Comparison of ENCODE assay signal across 1 cellular context in the genomic region with DNA sequence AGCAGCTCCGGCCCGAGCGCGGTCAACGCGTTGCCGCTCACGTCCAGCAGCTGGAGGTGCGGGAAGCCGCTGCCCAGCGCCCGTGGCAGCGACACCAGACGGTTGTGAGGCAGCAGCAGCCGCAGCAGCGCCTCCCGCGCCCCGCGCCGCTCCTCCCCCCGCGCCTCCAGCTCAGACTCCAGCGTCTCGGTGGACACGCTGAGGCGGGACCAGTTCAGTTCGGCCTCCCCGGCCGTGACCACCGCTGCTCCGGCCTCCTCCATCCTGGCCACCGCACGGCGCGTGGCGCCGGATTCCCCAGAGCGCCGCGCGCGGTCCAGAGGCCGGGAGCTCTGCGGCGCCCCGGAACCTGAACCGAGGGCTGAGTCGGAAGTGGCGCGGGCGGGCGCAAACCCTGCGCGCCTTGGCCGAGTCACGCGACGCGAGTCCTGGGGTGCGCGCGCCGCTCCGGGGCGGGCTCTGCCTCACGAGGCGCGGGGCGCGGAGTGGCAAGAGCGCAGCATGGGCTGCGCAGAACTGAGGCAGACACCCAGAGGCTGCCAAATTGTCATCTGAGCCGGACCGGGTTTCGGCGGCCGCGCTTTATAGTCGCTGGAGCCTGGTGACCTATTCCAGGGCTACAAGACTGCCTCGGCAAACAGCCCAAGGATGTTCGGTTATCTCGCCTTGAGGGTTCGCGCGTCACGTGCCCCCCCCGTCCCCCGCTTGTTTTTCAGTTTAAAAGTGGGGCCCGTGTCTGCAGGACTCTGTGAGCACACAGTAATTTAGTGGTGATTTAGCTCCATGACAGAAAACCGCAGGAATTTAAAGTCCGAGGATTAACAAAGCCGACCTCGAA.
TF ChIP-seq lines count a peak whose summit lies in the region.

A gene (minus strand): TSS at position 374 of the 838 bp plus-strand sequence. CDS start 111 bp downstream, at position 263.

TF ChIP-seq in HepG2, 621 proteins besides CTCF, POLR2A, EP300 and RAD21 (continued from another document and continues in another):
- TF ChIP-seq, protein P1, sequence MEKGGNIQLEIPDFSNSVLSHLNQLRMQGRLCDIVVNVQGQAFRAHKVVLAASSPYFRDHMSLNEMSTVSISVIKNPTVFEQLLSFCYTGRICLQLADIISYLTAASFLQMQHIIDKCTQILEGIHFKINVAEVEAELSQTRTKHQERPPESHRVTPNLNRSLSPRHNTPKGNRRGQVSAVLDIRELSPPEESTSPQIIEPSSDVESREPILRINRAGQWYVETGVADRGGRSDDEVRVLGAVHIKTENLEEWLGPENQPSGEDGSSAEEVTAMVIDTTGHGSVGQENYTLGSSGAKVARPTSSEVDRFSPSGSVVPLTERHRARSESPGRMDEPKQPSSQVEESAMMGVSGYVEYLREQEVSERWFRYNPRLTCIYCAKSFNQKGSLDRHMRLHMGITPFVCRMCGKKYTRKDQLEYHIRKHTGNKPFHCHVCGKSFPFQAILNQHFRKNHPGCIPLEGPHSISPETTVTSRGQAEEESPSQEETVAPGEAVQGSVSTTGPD (CRISPR knock-in tag; IDR thresholded peaks at IDR 0.05), result no peak
- TF ChIP-seq RELA (CRISPR knock-in tag; IDR thresholded peaks at IDR 0.05), result no peak
- peak; percentile 68 for TF ChIP-seq ZNF563 (CRISPR knock-in tag; IDR thresholded peaks at IDR 0.05)
- TF ChIP-seq ZNF766 (CRISPR knock-in tag; IDR thresholded peaks at IDR 0.05; ENCODE audit: borderline replicate concordance), result peak; percentile 95
- no peak; the same call in 1 of the 2 replicates for TF ChIP-seq ZSCAN12 (CRISPR knock-in tag; IDR thresholded peaks at IDR 0.05)
- TF ChIP-seq SRSF1 (optimal IDR thresholded peaks at IDR 0.05; ENCODE audit: low read depth, low read length), result peak; percentile 62
- TF ChIP-seq, protein P2, sequence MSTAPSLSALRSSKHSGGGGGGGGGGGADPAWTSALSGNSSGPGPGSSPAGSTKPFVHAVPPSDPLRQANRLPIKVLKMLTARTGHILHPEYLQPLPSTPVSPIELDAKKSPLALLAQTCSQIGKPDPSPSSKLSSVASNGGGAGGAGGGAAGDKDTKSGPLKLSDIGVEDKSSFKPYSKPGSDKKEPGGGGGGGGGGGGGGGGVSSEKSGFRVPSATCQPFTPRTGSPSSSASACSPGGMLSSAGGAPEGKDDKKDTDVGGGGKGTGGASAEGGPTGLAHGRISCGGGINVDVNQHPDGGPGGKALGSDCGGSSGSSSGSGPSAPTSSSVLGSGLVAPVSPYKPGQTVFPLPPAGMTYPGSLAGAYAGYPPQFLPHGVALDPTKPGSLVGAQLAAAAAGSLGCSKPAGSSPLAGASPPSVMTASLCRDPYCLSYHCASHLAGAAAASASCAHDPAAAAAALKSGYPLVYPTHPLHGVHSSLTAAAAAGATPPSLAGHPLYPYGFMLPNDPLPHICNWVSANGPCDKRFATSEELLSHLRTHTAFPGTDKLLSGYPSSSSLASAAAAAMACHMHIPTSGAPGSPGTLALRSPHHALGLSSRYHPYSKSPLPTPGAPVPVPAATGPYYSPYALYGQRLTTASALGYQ (CRISPR knock-in tag; IDR thresholded peaks at IDR 0.05), result peak; percentile 66
- TF ChIP-seq KDM4B (CRISPR knock-in tag; IDR thresholded peaks at IDR 0.05), result peak; percentile 48; the same call in 1 of the 2 replicates
- peak; percentile 75; the same call in 1 of the 2 replicates for TF ChIP-seq ZNF891 (CRISPR knock-in tag; IDR thresholded peaks at IDR 0.05)
- TF ChIP-seq BHLHE40 (IDR thresholded peaks at IDR 0.05; ENCODE audit: low read length), result peak; percentile 97
- TF ChIP-seq SNAI1 (CRISPR knock-in tag; IDR thresholded peaks at IDR 0.05; ENCODE audit: borderline replicate concordance), result no peak
- TF ChIP-seq JUND (CRISPR knock-in tag; IDR thresholded peaks at IDR 0.05), result 0 out of 2 replicates have a peak, but pooled peaks have one; percentile 15
- no peak for TF ChIP-seq CREB1 (IDR thresholded peaks at IDR 0.05)
- TF ChIP-seq CREB1 (CRISPR knock-in tag; IDR thresholded peaks at IDR 0.05), result no peak
- no peak for TF ChIP-seq CHD2 (IDR thresholded peaks at IDR 0.05; ENCODE audit: low read depth, low read length)
- TF ChIP-seq, protein P3, sequence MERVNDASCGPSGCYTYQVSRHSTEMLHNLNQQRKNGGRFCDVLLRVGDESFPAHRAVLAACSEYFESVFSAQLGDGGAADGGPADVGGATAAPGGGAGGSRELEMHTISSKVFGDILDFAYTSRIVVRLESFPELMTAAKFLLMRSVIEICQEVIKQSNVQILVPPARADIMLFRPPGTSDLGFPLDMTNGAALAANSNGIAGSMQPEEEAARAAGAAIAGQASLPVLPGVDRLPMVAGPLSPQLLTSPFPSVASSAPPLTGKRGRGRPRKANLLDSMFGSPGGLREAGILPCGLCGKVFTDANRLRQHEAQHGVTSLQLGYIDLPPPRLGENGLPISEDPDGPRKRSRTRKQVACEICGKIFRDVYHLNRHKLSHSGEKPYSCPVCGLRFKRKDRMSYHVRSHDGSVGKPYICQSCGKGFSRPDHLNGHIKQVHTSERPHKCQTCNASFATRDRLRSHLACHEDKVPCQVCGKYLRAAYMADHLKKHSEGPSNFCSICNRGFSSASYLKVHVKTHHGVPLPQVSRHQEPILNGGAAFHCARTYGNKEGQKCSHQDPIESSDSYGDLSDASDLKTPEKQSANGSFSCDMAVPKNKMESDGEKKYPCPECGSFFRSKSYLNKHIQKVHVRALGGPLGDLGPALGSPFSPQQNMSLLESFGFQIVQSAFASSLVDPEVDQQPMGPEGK (CRISPR knock-in tag; IDR thresholded peaks at IDR 0.05), result peak; percentile 53
- no peak for TF ChIP-seq SNAPC2 (CRISPR knock-in tag; IDR thresholded peaks at IDR 0.05)
- TF ChIP-seq SOX5 (CRISPR knock-in tag; IDR thresholded peaks at IDR 0.05; ENCODE audit: borderline replicate concordance), result no peak
- peak; percentile 48; the same call in 1 of the 2 replicates for TF ChIP-seq KMT2B (CRISPR knock-in tag; IDR thresholded peaks at IDR 0.05)
- no peak for TF ChIP-seq HMGA1 (CRISPR knock-in tag; conservative IDR thresholded peaks at IDR 0.05)
- peak; percentile 18 for TF ChIP-seq CBX1 (IDR thresholded peaks at IDR 0.05; ENCODE audit: low read depth)
- TF ChIP-seq, protein P4, sequence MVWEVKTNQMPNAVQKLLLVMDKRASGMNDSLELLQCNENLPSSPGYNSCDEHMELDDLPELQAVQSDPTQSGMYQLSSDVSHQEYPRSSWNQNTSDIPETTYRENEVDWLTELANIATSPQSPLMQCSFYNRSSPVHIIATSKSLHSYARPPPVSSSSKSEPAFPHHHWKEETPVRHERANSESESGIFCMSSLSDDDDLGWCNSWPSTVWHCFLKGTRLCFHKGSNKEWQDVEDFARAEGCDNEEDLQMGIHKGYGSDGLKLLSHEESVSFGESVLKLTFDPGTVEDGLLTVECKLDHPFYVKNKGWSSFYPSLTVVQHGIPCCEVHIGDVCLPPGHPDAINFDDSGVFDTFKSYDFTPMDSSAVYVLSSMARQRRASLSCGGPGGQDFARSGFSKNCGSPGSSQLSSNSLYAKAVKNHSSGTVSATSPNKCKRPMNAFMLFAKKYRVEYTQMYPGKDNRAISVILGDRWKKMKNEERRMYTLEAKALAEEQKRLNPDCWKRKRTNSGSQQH (CRISPR knock-in tag; IDR thresholded peaks at IDR 0.05; ENCODE audit: low read depth), result peak; percentile 76; the same call in 1 of the 2 replicates
- no peak; the same call in 1 of the 2 replicates for TF ChIP-seq ZNF670 (CRISPR knock-in tag; IDR thresholded peaks at IDR 0.05; ENCODE audit: borderline replicate concordance)
- TF ChIP-seq, protein P5, sequence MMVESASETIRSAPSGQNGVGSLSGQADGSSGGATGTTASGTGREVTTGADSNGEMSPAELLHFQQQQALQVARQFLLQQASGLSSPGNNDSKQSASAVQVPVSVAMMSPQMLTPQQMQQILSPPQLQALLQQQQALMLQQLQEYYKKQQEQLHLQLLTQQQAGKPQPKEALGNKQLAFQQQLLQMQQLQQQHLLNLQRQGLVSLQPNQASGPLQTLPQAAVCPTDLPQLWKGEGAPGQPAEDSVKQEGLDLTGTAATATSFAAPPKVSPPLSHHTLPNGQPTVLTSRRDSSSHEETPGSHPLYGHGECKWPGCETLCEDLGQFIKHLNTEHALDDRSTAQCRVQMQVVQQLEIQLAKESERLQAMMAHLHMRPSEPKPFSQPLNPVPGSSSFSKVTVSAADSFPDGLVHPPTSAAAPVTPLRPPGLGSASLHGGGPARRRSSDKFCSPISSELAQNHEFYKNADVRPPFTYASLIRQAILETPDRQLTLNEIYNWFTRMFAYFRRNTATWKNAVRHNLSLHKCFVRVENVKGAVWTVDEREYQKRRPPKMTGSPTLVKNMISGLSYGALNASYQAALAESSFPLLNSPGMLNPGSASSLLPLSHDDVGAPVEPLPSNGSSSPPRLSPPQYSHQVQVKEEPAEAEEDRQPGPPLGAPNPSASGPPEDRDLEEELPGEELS (CRISPR knock-in tag; IDR thresholded peaks at IDR 0.05), result no peak; the same call in none of the 2 replicates
- peak; percentile 66; the same call in 1 of the 2 replicates for TF ChIP-seq ETV5 (CRISPR knock-in tag; IDR thresholded peaks at IDR 0.05; ENCODE audit: borderline replicate concordance)
- no peak for TF ChIP-seq FOXK2 (IDR thresholded peaks at IDR 0.05)
- TF ChIP-seq SRSF9 (IDR thresholded peaks at IDR 0.05; ENCODE audit: borderline replicate concordance, insufficient read depth, low read depth, low read length, poor library complexity, severe bottlenecking), result no peak
- no peak for TF ChIP-seq NFIB (CRISPR knock-in tag; IDR thresholded peaks at IDR 0.05; ENCODE audit: borderline replicate concordance)
- no peak for TF ChIP-seq ZNF160 (CRISPR knock-in tag; IDR thresholded peaks at IDR 0.05)
- TF ChIP-seq ZC3H13 (CRISPR knock-in tag; IDR thresholded peaks at IDR 0.05), result peak; percentile 97
- TF ChIP-seq ZNF713 (CRISPR knock-in tag; IDR thresholded peaks at IDR 0.05), result 0 out of 2 replicates have a peak, but pooled peaks have one; percentile 74
- peak; percentile 41; the same call in 1 of the 2 replicates for TF ChIP-seq NFIC (IDR thresholded peaks at IDR 0.05; ENCODE audit: low read length)
- TF ChIP-seq, protein P6, sequence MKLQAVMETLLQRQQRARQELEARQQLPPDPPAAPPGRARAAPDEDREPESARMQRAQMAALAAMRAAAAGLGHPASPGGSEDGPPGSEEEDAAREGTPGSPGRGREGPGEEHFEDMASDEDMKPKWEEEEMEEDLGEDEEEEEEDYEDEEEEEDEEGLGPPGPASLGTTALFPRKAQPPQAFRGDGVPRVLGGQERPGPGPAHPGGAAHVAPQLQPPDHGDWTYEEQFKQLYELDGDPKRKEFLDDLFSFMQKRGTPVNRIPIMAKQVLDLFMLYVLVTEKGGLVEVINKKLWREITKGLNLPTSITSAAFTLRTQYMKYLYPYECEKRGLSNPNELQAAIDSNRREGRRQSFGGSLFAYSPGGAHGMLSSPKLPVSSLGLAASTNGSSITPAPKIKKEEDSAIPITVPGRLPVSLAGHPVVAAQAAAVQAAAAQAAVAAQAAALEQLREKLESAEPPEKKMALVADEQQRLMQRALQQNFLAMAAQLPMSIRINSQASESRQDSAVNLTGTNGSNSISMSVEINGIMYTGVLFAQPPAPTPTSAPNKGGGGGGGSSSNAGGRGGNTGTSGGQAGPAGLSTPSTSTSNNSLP (IDR thresholded peaks at IDR 0.05; ENCODE audit: low read depth, low read length), result no peak
- 0 out of 2 replicates have a peak, but pooled peaks have one; percentile 20 for TF ChIP-seq AKAP8 (CRISPR knock-in tag; IDR thresholded peaks at IDR 0.05)
- peak; percentile 83; the same call in 1 of the 2 replicates for TF ChIP-seq ZSCAN9 (CRISPR knock-in tag; IDR thresholded peaks at IDR 0.05; ENCODE audit: borderline replicate concordance)
- TF ChIP-seq SOX6 (IDR thresholded peaks at IDR 0.05), result no peak
- TF ChIP-seq SOX6 (CRISPR knock-in tag; IDR thresholded peaks at IDR 0.05), result peak; percentile 13; the same call in 1 of the 2 replicates
- no peak for TF ChIP-seq ZNF883 (CRISPR knock-in tag; IDR thresholded peaks at IDR 0.05; ENCODE audit: not compliant biosample characterization)
- TF ChIP-seq JARID2 (CRISPR knock-in tag; IDR thresholded peaks at IDR 0.05; ENCODE audit: insufficient replicate concordance), result no peak
- TF ChIP-seq, protein P7, sequence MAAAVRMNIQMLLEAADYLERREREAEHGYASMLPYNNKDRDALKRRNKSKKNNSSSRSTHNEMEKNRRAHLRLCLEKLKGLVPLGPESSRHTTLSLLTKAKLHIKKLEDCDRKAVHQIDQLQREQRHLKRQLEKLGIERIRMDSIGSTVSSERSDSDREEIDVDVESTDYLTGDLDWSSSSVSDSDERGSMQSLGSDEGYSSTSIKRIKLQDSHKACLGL (CRISPR knock-in tag; IDR thresholded peaks at IDR 0.05), result peak; percentile 84
- TF ChIP-seq, protein P8, sequence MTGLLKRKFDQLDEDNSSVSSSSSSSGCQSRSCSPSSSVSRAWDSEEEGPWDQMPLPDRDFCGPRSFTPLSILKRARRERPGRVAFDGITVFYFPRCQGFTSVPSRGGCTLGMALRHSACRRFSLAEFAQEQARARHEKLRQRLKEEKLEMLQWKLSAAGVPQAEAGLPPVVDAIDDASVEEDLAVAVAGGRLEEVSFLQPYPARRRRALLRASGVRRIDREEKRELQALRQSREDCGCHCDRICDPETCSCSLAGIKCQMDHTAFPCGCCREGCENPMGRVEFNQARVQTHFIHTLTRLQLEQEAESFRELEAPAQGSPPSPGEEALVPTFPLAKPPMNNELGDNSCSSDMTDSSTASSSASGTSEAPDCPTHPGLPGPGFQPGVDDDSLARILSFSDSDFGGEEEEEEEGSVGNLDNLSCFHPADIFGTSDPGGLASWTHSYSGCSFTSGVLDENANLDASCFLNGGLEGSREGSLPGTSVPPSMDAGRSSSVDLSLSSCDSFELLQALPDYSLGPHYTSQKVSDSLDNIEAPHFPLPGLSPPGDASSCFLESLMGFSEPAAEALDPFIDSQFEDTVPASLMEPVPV (CRISPR knock-in tag; IDR thresholded peaks at IDR 0.05), result 0 out of 2 replicates have a peak, but pooled peaks have one; percentile 6
- TF ChIP-seq RARG (CRISPR knock-in tag; IDR thresholded peaks at IDR 0.05; ENCODE audit: low read depth), result peak; percentile 65; the same call in 1 of the 2 replicates
- TF ChIP-seq ZNF335 (CRISPR knock-in tag; IDR thresholded peaks at IDR 0.05), result no peak
- TF ChIP-seq ZNF780A (CRISPR knock-in tag; IDR thresholded peaks at IDR 0.05), result peak; percentile 71; the same call in 1 of the 2 replicates
- TF ChIP-seq SPEN (CRISPR knock-in tag; IDR thresholded peaks at IDR 0.05; ENCODE audit: low read depth), result peak; percentile 69
- peak; percentile 10; the same call in 1 of the 2 replicates for TF ChIP-seq MIER3 (CRISPR knock-in tag; IDR thresholded peaks at IDR 0.05; ENCODE audit: borderline replicate concordance)
- TF ChIP-seq, protein P9, sequence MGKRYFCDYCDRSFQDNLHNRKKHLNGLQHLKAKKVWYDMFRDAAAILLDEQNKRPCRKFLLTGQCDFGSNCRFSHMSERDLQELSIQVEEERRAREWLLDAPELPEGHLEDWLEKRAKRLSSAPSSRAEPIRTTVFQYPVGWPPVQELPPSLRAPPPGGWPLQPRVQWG (CRISPR knock-in tag; IDR thresholded peaks at IDR 0.05; ENCODE audit: borderline replicate concordance, low read depth), result no peak
